ENCODE assay signal across 3 cellular contexts in genomic region chrX:2774776-2775175, GRCh38.
TF ChIP-seq lines count a peak whose summit lies in the region.

No MANE protein-coding gene starts in this region.

TF ChIP-seq in HEK293, 187 proteins besides CTCF, POLR2A, EP300 and RAD21:
- TF ChIP-seq ZNF140 (tag by site-specific recombination; IDR thresholded peaks at IDR 0.05) (peak; percentile 44; the same call in 1 of the 2 replicates), BCL11A (tag by site-specific recombination; IDR thresholded peaks at IDR 0.05; ENCODE audit: low read depth) (no peak)
TF ChIP-seq in HEK293: peak in this region for 1.

TF ChIP-seq in K562, 482 proteins besides CTCF, POLR2A, EP300 and RAD21 (continues in another document):
- peak; percentile 21 for TF ChIP-seq ZFP36 (IDR thresholded peaks at IDR 0.05; ENCODE audit: low read depth, low read length, partially characterized antibody)
- TF ChIP-seq ZKSCAN3 (CRISPR knock-in tag; IDR thresholded peaks at IDR 0.05), result no peak
- TF ChIP-seq ZNF444 (CRISPR knock-in tag; IDR thresholded peaks at IDR 0.05), result no peak
- TF ChIP-seq POLR2G (IDR thresholded peaks at IDR 0.05; ENCODE audit: low read depth, low read length), result no peak
- no peak for TF ChIP-seq ZSCAN29 (IDR thresholded peaks at IDR 0.05)
- TF ChIP-seq, protein P1, sequence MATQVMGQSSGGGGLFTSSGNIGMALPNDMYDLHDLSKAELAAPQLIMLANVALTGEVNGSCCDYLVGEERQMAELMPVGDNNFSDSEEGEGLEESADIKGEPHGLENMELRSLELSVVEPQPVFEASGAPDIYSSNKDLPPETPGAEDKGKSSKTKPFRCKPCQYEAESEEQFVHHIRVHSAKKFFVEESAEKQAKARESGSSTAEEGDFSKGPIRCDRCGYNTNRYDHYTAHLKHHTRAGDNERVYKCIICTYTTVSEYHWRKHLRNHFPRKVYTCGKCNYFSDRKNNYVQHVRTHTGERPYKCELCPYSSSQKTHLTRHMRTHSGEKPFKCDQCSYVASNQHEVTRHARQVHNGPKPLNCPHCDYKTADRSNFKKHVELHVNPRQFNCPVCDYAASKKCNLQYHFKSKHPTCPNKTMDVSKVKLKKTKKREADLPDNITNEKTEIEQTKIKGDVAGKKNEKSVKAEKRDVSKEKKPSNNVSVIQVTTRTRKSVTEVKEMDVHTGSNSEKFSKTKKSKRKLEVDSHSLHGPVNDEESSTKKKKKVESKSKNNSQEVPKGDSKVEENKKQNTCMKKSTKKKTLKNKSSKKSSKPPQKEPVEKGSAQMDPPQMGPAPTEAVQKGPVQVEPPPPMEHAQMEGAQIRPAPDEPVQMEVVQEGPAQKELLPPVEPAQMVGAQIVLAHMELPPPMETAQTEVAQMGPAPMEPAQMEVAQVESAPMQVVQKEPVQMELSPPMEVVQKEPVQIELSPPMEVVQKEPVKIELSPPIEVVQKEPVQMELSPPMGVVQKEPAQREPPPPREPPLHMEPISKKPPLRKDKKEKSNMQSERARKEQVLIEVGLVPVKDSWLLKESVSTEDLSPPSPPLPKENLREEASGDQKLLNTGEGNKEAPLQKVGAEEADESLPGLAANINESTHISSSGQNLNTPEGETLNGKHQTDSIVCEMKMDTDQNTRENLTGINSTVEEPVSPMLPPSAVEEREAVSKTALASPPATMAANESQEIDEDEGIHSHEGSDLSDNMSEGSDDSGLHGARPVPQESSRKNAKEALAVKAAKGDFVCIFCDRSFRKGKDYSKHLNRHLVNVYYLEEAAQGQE (CRISPR knock-in tag; IDR thresholded peaks at IDR 0.05; ENCODE audit: low read depth), result no peak
- TF ChIP-seq SMARCC2 (IDR thresholded peaks at IDR 0.05; ENCODE audit: low read depth), result no peak
- no peak for TF ChIP-seq ZNF780A (CRISPR knock-in tag; IDR thresholded peaks at IDR 0.05)
- TF ChIP-seq CTCFL (IDR thresholded peaks at IDR 0.05; ENCODE audit: borderline replicate concordance, insufficient read depth, low read depth, low read length, poor library complexity, severe bottlenecking), result no peak
- TF ChIP-seq RBM25 (IDR thresholded peaks at IDR 0.05; ENCODE audit: low read depth, low read length, severe bottlenecking), result peak; percentile 49
- TF ChIP-seq TBL1XR1 (IDR thresholded peaks at IDR 0.05; ENCODE audit: low read length in 2 of 2), result no peak
- TF ChIP-seq, protein P2, sequence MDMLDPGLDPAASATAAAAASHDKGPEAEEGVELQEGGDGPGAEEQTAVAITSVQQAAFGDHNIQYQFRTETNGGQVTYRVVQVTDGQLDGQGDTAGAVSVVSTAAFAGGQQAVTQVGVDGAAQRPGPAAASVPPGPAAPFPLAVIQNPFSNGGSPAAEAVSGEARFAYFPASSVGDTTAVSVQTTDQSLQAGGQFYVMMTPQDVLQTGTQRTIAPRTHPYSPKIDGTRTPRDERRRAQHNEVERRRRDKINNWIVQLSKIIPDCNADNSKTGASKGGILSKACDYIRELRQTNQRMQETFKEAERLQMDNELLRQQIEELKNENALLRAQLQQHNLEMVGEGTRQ (CRISPR knock-in tag; IDR thresholded peaks at IDR 0.05), result no peak

TF ChIP-seq in SK-N-SH, 30 proteins besides CTCF, POLR2A, EP300 and RAD21:
- TF ChIP-seq FOXJ3 (CRISPR knock-in tag; IDR thresholded peaks at IDR 0.05), result no peak
- no peak for TF ChIP-seq FOXM1 (IDR thresholded peaks at IDR 0.05; ENCODE audit: low read depth)
- TF ChIP-seq, protein P1 (IDR thresholded peaks at IDR 0.05; ENCODE audit: low read depth, low read length), result no peak
